ENCODE assay signal across 17 cellular contexts in genomic region chr12:28967426-28967825, GRCh38.
"Had no signal": no experiment of that assay in that cellular context is flagged by ENCODE, and none has a peak within 500 bp of the region (broad histone marks: within the 10 kb centered on the region; RNA-seq: fewer than 3 reads in every experiment).

No MANE protein-coding gene starts in this region.

- H3K36me3 Mint-ChIP-seq: mesothelial cell of epicardium had no signal

- H3K9me3 Mint-ChIP-seq: mesothelial cell of epicardium had no signal

- DNase-seq: dermis blood vessel endothelial cell; dorsolateral prefrontal cortex; effector CD4-positive, alpha-beta T cell; effector memory CD4-positive, alpha-beta T cell; foreskin melanocyte; gastrocnemius medialis; glutamatergic neuron; head of caudate nucleus; heart right ventricle; hippocampal formation; left cardiac atrium; left ventricle myocardium superior; lower lobe of right lung; mesenchymal stem cell had no signal

- ATAC-seq: gastrocnemius medialis, heart right ventricle, left cardiac atrium, left lung, left ventricle myocardium superior, mucosa of descending colon had no signal

- H3K27ac Mint-ChIP-seq: mesothelial cell of epicardium had no signal

- H3K4me3 Mint-ChIP-seq: mesothelial cell of epicardium had no signal
